ENCODE assay signal across 34 cellular contexts in the genomic region with DNA sequence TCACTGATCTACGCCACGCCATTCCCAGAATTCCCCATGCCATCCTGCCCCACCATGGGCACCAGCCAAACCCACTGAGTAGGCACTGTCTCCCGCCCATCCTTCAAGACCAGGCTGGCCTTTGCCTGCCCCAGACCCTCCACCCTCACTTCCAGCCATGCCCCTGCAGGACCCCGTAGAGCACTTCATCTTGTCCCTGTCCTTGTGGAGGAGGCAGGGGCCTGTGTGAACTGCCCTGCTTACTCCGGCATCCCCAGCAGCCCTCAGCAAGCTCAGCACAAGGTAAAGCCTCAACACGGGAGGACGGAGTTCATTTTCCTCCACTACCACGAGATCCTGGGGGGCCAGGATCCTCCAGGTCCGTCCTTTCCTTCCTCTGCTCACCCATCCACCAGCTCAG.
"Had no signal": no experiment of that assay in that cellular context is flagged by ENCODE, and none has a peak within 500 bp of the region (broad histone marks: within the 10 kb centered on the region; RNA-seq: fewer than 3 reads in every experiment).

No MANE protein-coding gene starts in this region.

- H3K36me3 Mint-ChIP-seq: activated CD4-positive, alpha-beta memory T cell treated with anti-CD3 and anti-CD28 coated beads for 36 hours; activated CD8-positive, alpha-beta memory T cell treated with anti-CD3 and anti-CD28 coated beads, Interleukin-2, amount 10 ng/mL, durations not matched to agents 7 days and 5 days; activated naive CD4-positive, alpha-beta T cell treated with anti-CD3 and anti-CD28 coated beads, Interleukin-2, amount 10 ng/mL, durations not matched to agents 7 days and 5 days; activated naive CD4-positive, alpha-beta T cell treated with anti-CD3 and anti-CD28 coated beads, Interleukin-2, amount 50 U/mL, for 72 hours; activated naive CD8-positive, alpha-beta T cell treated with anti-CD3 and anti-CD28 coated beads, Interleukin-2, amount 10 ng/mL, durations not matched to agents 7 days and 5 days; brain had no signal

- ATAC-seq: activated CD4-positive, alpha-beta T cell treated with anti-CD3 and anti-CD28 coated beads for 36 hours; activated CD8-positive, alpha-beta memory T cell treated with anti-CD3 and anti-CD28 coated beads, Interleukin-2, amount 10 ng/mL, durations not matched to agents 7 days and 5 days; activated CD8-positive, alpha-beta T cell treated with anti-CD3 and anti-CD28 coated beads, Interleukin-2, amount 10 ng/mL, durations not matched to agents 7 days and 5 days; activated naive CD4-positive, alpha-beta T cell treated with anti-CD3 and anti-CD28 coated beads, Interleukin-2, amount 50 U/mL, for 72 hours; activated T-cell treated with anti-CD3 and anti-CD28 coated beads, Interleukin-2, amount 50 U/mL, for 72 hours; gastroesophageal sphincter; T-helper 17 cell had no signal

- H3K4me3 ChIP-seq: ascending aorta, breast epithelium, cardiac muscle cell, coronary artery, dorsolateral prefrontal cortex, esophagus squamous epithelium, gastroesophageal sphincter had no signal

- DNase-seq: activated CD4-positive, alpha-beta memory T cell treated with anti-CD3 and anti-CD28 coated beads for 36 hours; activated CD4-positive, alpha-beta T cell treated with anti-CD3 and anti-CD28 coated beads for 36 hours; activated CD4-positive, alpha-beta T cell treated with anti-CD3 and anti-CD28 coated beads, Interleukin-2, amount 10 ng/mL, durations not matched to agents 24 days and 14 days; activated CD4-positive, CD25-positive, alpha-beta regulatory T cell; activated CD4-positive, CD25-positive, alpha-beta regulatory T cell treated with anti-CD3 and anti-CD28 coated beads, Interleukin-2, amount 50 U/mL, for 72 hours; activated CD8-positive, alpha-beta memory T cell treated with anti-CD3 and anti-CD28 coated beads, Interleukin-2, amount 10 ng/mL, durations not matched to agents 7 days and 5 days; activated CD8-positive, alpha-beta memory T cell treated with anti-CD3 and anti-CD28 coated beads, Interleukin-2, amount 50 U/mL, for 4 hours; activated CD8-positive, alpha-beta T cell treated with anti-CD3 and anti-CD28 coated beads, Interleukin-2, amount 10 ng/mL, durations not matched to agents 7 days and 5 days; activated gamma-delta T cell; activated naive CD4-positive, alpha-beta T cell; activated naive CD4-positive, alpha-beta T cell treated with anti-CD3 and anti-CD28 coated beads, Interleukin-2, amount 10 ng/mL, durations not matched to agents 7 days and 5 days; activated naive CD8-positive, alpha-beta T cell treated with anti-CD3 and anti-CD28 coated beads, Interleukin-2, amount 10 ng/mL, durations not matched to agents 7 days and 5 days; activated T-cell treated with anti-CD3 and anti-CD28 coated beads, Interleukin-2, amount 50 U/mL, for 1 hour; activated T-cell treated with anti-CD3 and anti-CD28 coated beads, Interleukin-2, amount 50 U/mL, for 72 hours; central memory CD4-positive, alpha-beta T cell; cerebellar nuclear complex; dorsolateral prefrontal cortex; effector memory CD4-positive, alpha-beta T cell; esophagus squamous epithelium; foreskin melanocyte; head of caudate nucleus; T-helper 1 cell; T-helper 17 cell; T1000; WERI-Rb-1 had no signal

- H3K4me1 ChIP-seq: ascending aorta, breast epithelium, esophagus squamous epithelium, gastroesophageal sphincter had no signal

- H3K9me3 ChIP-seq: ascending aorta, breast epithelium, esophagus squamous epithelium, gastroesophageal sphincter had no signal

- H3K4me3 Mint-ChIP-seq: activated CD4-positive, alpha-beta memory T cell treated with anti-CD3 and anti-CD28 coated beads for 36 hours; activated CD4-positive, alpha-beta T cell treated with anti-CD3 and anti-CD28 coated beads for 36 hours; activated CD4-positive, alpha-beta T cell treated with anti-CD3 and anti-CD28 coated beads, Interleukin-2, amount 10 ng/mL, durations not matched to agents 24 days and 14 days; activated CD8-positive, alpha-beta memory T cell treated with anti-CD3 and anti-CD28 coated beads, Interleukin-2, amount 10 ng/mL, durations not matched to agents 7 days and 5 days; activated CD8-positive, alpha-beta T cell treated with anti-CD3 and anti-CD28 coated beads, Interleukin-2, amount 10 ng/mL, durations not matched to agents 7 days and 5 days; activated naive CD4-positive, alpha-beta T cell treated with anti-CD3 and anti-CD28 coated beads, Interleukin-2, amount 10 ng/mL, durations not matched to agents 7 days and 5 days; activated naive CD8-positive, alpha-beta T cell treated with anti-CD3 and anti-CD28 coated beads, Interleukin-2, amount 10 ng/mL, durations not matched to agents 7 days and 5 days; activated T-cell treated with anti-CD3 and anti-CD28 coated beads, Interleukin-2, amount 50 U/mL, for 72 hours; dendritic cell treated with granulocyte-macrophage colony-stimulating factor and Interleukin-4, amounts not matched to agents 40 ng/mL and 50 ng/mL, for 4 days; T-helper 17 cell; T-helper 2 cell treated with Interferon-gamma antibody and Interleukin-4, amounts not matched to agents 5 μg/mL and 100 μg/mL, for 36 hours had no signal

- H3K27ac Mint-ChIP-seq: activated CD4-positive, alpha-beta memory T cell treated with anti-CD3 and anti-CD28 coated beads for 36 hours; activated CD4-positive, alpha-beta T cell treated with anti-CD3 and anti-CD28 coated beads for 36 hours; activated CD4-positive, alpha-beta T cell treated with anti-CD3 and anti-CD28 coated beads, Interleukin-2, amount 10 ng/mL, durations not matched to agents 24 days and 14 days; activated CD8-positive, alpha-beta memory T cell treated with anti-CD3 and anti-CD28 coated beads, Interleukin-2, amount 10 ng/mL, durations not matched to agents 7 days and 5 days; activated CD8-positive, alpha-beta T cell treated with anti-CD3 and anti-CD28 coated beads, Interleukin-2, amount 10 ng/mL, durations not matched to agents 7 days and 5 days; activated naive CD4-positive, alpha-beta T cell treated with anti-CD3 and anti-CD28 coated beads, Interleukin-2, amount 10 ng/mL, durations not matched to agents 7 days and 5 days; activated naive CD4-positive, alpha-beta T cell treated with anti-CD3 and anti-CD28 coated beads, Interleukin-2, amount 50 U/mL, for 72 hours; activated naive CD8-positive, alpha-beta T cell treated with anti-CD3 and anti-CD28 coated beads, Interleukin-2, amount 10 ng/mL, durations not matched to agents 7 days and 5 days; activated T-cell treated with anti-CD3 and anti-CD28 coated beads, Interleukin-2, amount 50 U/mL, for 72 hours; dendritic cell treated with granulocyte-macrophage colony-stimulating factor and Interleukin-4, amounts not matched to agents 40 ng/mL and 50 ng/mL, for 4 days; T-helper 17 cell; T-helper 2 cell treated with Interferon-gamma antibody and Interleukin-4, amounts not matched to agents 5 μg/mL and 100 μg/mL, for 36 hours had no signal

- H3K36me3 ChIP-seq: ascending aorta, breast epithelium, cardiac muscle cell, esophagus squamous epithelium, gastroesophageal sphincter, WERI-Rb-1 had no signal

- H3K27me3 Mint-ChIP-seq: activated CD4-positive, alpha-beta memory T cell treated with anti-CD3 and anti-CD28 coated beads for 36 hours; activated CD4-positive, alpha-beta T cell treated with anti-CD3 and anti-CD28 coated beads, Interleukin-2, amount 10 ng/mL, durations not matched to agents 24 days and 14 days; activated CD8-positive, alpha-beta memory T cell treated with anti-CD3 and anti-CD28 coated beads, Interleukin-2, amount 10 ng/mL, durations not matched to agents 7 days and 5 days; activated naive CD4-positive, alpha-beta T cell treated with anti-CD3 and anti-CD28 coated beads, Interleukin-2, amount 10 ng/mL, durations not matched to agents 7 days and 5 days; dendritic cell treated with granulocyte-macrophage colony-stimulating factor and Interleukin-4, amounts not matched to agents 40 ng/mL and 50 ng/mL, for 4 days had no signal

- H3K4me1 Mint-ChIP-seq: activated CD4-positive, alpha-beta T cell treated with anti-CD3 and anti-CD28 coated beads, Interleukin-2, amount 10 ng/mL, durations not matched to agents 24 days and 14 days had no signal

- H3K9me3 Mint-ChIP-seq: activated CD4-positive, alpha-beta memory T cell treated with anti-CD3 and anti-CD28 coated beads for 36 hours; activated CD4-positive, alpha-beta T cell treated with anti-CD3 and anti-CD28 coated beads, Interleukin-2, amount 10 ng/mL, durations not matched to agents 24 days and 14 days; activated naive CD4-positive, alpha-beta T cell treated with anti-CD3 and anti-CD28 coated beads, Interleukin-2, amount 10 ng/mL, durations not matched to agents 7 days and 5 days; activated naive CD4-positive, alpha-beta T cell treated with anti-CD3 and anti-CD28 coated beads, Interleukin-2, amount 50 U/mL, for 72 hours; activated naive CD8-positive, alpha-beta T cell treated with anti-CD3 and anti-CD28 coated beads, Interleukin-2, amount 10 ng/mL, durations not matched to agents 7 days and 5 days; activated T-cell treated with anti-CD3 and anti-CD28 coated beads, Interleukin-2, amount 50 U/mL, for 72 hours; dendritic cell treated with granulocyte-macrophage colony-stimulating factor and Interleukin-4, amounts not matched to agents 40 ng/mL and 50 ng/mL, for 4 days; T-helper 2 cell treated with Interferon-gamma antibody and Interleukin-4, amounts not matched to agents 5 μg/mL and 100 μg/mL, for 36 hours had no signal

- H3K27ac ChIP-seq: ascending aorta, breast epithelium, cardiac muscle cell, coronary artery, dorsolateral prefrontal cortex, esophagus squamous epithelium, gastroesophageal sphincter, WERI-Rb-1 had no signal
